Comparison of ENCODE assay signal across 19 cellular contexts in genomic region chr5:81068635-81069034, GRCh38.
DNase-seq lines count a peak whose midpoint lies in the region; ATAC-seq, FAIRE-seq and TF ChIP-seq lines count a peak whose summit lies in the region.
"Had no signal": no experiment of that assay in that cellular context is flagged by ENCODE, and none has a peak within 500 bp of the region (broad histone marks: within the 10 kb centered on the region; RNA-seq: fewer than 3 reads in every experiment).

No MANE protein-coding gene starts in this region.

- no peak overlapping the region for H3K9ac ChIP-seq in subcutaneous abdominal adipose tissue (ENCODE audit: low read length in 5 of 5)

- H3K27ac ChIP-seq in left ventricle myocardium inferior (replicated peaks): peak overlapping the region; percentile 59
- H3K27ac ChIP-seq in dorsolateral prefrontal cortex: peak overlapping the region in 30 of 59 donors; percentile 1 to 69 (median 30)
- peak overlapping the region; percentile 76 for H3K27ac ChIP-seq in subcutaneous abdominal adipose tissue (ENCODE audit: low read depth, low read length)

- POLR2A ChIA-PET in activated CD4-positive, alpha-beta memory T cell treated with anti-CD3 and anti-CD28 coated beads for 36 hours (lab: Charles Lee): no interaction called here

- H3K4me1 ChIP-seq in left ventricle myocardium inferior (no peaks in the 10 kb centered on the region), subcutaneous abdominal adipose tissue (ENCODE audit: control insufficient read depth in 5 of 5, insufficient read depth in 5 of 5, low read length in 5 of 5) (peaks cover 0 to 6% (median 3%) of the 10 kb centered on the region in 5 donors)
- H3K4me1 ChIP-seq: BE2C had no signal

- ATAC-seq in Right ventricle myocardium inferior: no peak

- H3K27me3 Mint-ChIP-seq in activated CD4-positive, alpha-beta memory T cell treated with anti-CD3 and anti-CD28 coated beads for 36 hours: no peaks in the 10 kb centered on the region
- H3K27me3 Mint-ChIP-seq: CD4-positive, alpha-beta T cell had no signal

- TF ChIP-seq CTCF in left ventricle myocardium inferior (IDR thresholded peaks at IDR 0.05; ENCODE audit: borderline replicate concordance) (no peak), dorsolateral prefrontal cortex (IDR thresholded peaks at IDR 0.05 in 54 of 56, conservative IDR thresholded peaks at IDR 0.05 in 2 of 56; ENCODE audit: low read depth in 1 of 56, partially characterized antibody in 56 of 56) (no peak), D721Med (IDR thresholded peaks at IDR 0.05; ENCODE audit: insufficient read depth, missing control alignments) (no peak)

- no peak for FAIRE-seq in D721Med (lab: Jason Lieb, UNC)
- FAIRE-seq: GM19239 had no signal

- no peaks in the 10 kb centered on the region for H3K27me3 ChIP-seq in left ventricle myocardium inferior (ENCODE audit: low read depth)
- no peaks in the 10 kb centered on the region for H3K27me3 ChIP-seq in dorsolateral prefrontal cortex
- no peaks in the 10 kb centered on the region for H3K27me3 ChIP-seq in subcutaneous abdominal adipose tissue (ENCODE audit: control insufficient read depth in 5 of 5, insufficient read depth in 4 of 5, low read length in 5 of 5)
- H3K27me3 ChIP-seq: BE2C had no signal

- no peaks in the 10 kb centered on the region for H3K9me3 Mint-ChIP-seq in activated CD4-positive, alpha-beta memory T cell treated with anti-CD3 and anti-CD28 coated beads for 36 hours
- H3K9me3 Mint-ChIP-seq: CD4-positive, alpha-beta T cell had no signal

- H3K4me3 ChIP-seq in left ventricle myocardium inferior: no peak overlapping the region
- H3K4me3 ChIP-seq in dorsolateral prefrontal cortex: no peak overlapping the region
- H3K4me3 ChIP-seq in subcutaneous abdominal adipose tissue (ENCODE audit: low read depth in 1 of 5, low read length in 5 of 5): no peak overlapping the region

- H3K36me3 ChIP-seq in left ventricle myocardium inferior: peaks cover 4% of the 10 kb centered on the region
- peaks cover 0 to 6% (median 0%) of the 10 kb centered on the region in 5 donors for H3K36me3 ChIP-seq in subcutaneous abdominal adipose tissue (ENCODE audit: control insufficient read depth in 5 of 5, insufficient read depth in 5 of 5, low read length in 5 of 5)
- H3K36me3 ChIP-seq: BE2C had no signal

- H3K27ac Mint-ChIP-seq in activated CD4-positive, alpha-beta memory T cell treated with anti-CD3 and anti-CD28 coated beads for 36 hours: no peak overlapping the region
- H3K27ac Mint-ChIP-seq: CD4-positive, alpha-beta T cell had no signal

- CTCF ChIA-PET in activated CD4-positive, alpha-beta memory T cell treated with anti-CD3 and anti-CD28 coated beads for 36 hours (lab: Charles Lee): no interaction called here

- intact Hi-C loops in left ventricle myocardium inferior (cut with micrococcal nuclease) (no loop called here), Right ventricle myocardium inferior (cut with DNase I) (loop anchor here (5.0 kb wide), 1 partner anchor 106 kb away; the partner anchor contains the start of gene RASGRF2), dorsolateral prefrontal cortex (cut with DNase I) (no loop called here)
- intact Hi-C loops in activated CD4-positive, alpha-beta memory T cell treated with anti-CD3 and anti-CD28 coated beads for 36 hours (cut with micrococcal nuclease): no loop called here

- H3K36me3 Mint-ChIP-seq in activated CD4-positive, alpha-beta memory T cell treated with anti-CD3 and anti-CD28 coated beads for 36 hours: peaks cover 14% of the 10 kb centered on the region

- H3K9me3 ChIP-seq in left ventricle myocardium inferior (replicated peaks) (peaks cover 3% of the 10 kb centered on the region), subcutaneous abdominal adipose tissue (ENCODE audit: control insufficient read depth in 5 of 5, low read length in 5 of 5) (peaks cover 0 to 4% (median 0%) of the 10 kb centered on the region in 5 donors)
- H3K9me3 ChIP-seq: BE2C had no signal

- H3K4me1 Mint-ChIP-seq in activated CD4-positive, alpha-beta memory T cell treated with anti-CD3 and anti-CD28 coated beads for 36 hours (ENCODE audit: low read depth): peaks cover 9% of the 10 kb centered on the region

- DNase-seq in left ventricle myocardium inferior (no peak), Right ventricle myocardium inferior (ENCODE audit: missing footprints) (no peak), dorsolateral prefrontal cortex (no peak), middle frontal gyrus (ENCODE audit: extremely low spot score, low spot score) (peak; percentile 1), NCI-H1694 (lab: John Stamatoyannopoulos, UW) (no peak), D721Med (ENCODE audit: insufficient read length, low spot score) (no peak)
- DNase-seq in activated CD4-positive, alpha-beta memory T cell treated with anti-CD3 and anti-CD28 coated beads for 36 hours: no peak
- DNase-seq: BE2C; CD4-positive, alpha-beta T cell; GF-D8; KBM-7; NCI-H187; NCI-H2107; NCI-H510A; NCI-H774; OCI-M1; SHP77 treated with DMSO at 0.1 percent for 48 hours had no signal

- no peak overlapping the region for H3K4me3 Mint-ChIP-seq in activated CD4-positive, alpha-beta memory T cell treated with anti-CD3 and anti-CD28 coated beads for 36 hours
- H3K4me3 Mint-ChIP-seq: CD4-positive, alpha-beta T cell had no signal
